Comparison of ENCODE assay signal across 21 cellular contexts in genomic region chr3:32977842-32978241, GRCh38. TPM values are rescaled to one million over a fixed set of nuclear protein-coding genes. Genes with fewer than 3 reads are reported as not detected.
A peak's percentile ranks its signal among the peaks of the same experiment; 100 is the strongest.
DNase-seq lines count a peak whose midpoint lies in the region; ATAC-seq, FAIRE-seq and TF ChIP-seq lines count a peak whose summit lies in the region.
"Had no signal": no experiment of that assay in that cellular context is flagged by ENCODE, and none has a peak within 500 bp of the region (broad histone marks: within the 10 kb centered on the region; RNA-seq: fewer than 3 reads in every experiment).

No MANE protein-coding gene starts in this region.

- peaks cover 17% of the 10 kb centered on the region for H3K36me3 Mint-ChIP-seq in stimulated activated effector memory CD8-positive, alpha-beta T cell treated with anti-CD3 and anti-CD28 coated beads, Interleukin-12 subunit alpha, Interleukin-12 subunit beta, amount 100 ng/mL, for 72 hours
- H3K36me3 Mint-ChIP-seq: CD4-positive, alpha-beta memory T cell had no signal

- H3K27me3 ChIP-seq in DND-41 (ENCODE audit: insufficient read depth, low read length, poor library complexity) (no peaks in the 10 kb centered on the region), K562 (ENCODE audit: control insufficient read depth in 2 of 2, insufficient read depth in 2 of 2, low read length in 2 of 2) (no peaks in the 10 kb centered on the region), upper lobe of left lung (no peaks in the 10 kb centered on the region)
- H3K27me3 ChIP-seq: BE2C had no signal

- in situ Hi-C loops in K562 (cut with MboI), result no loop called here

- FAIRE-seq in K562 (lab: Jason Lieb, UNC), result no peak
- FAIRE-seq: A204.1, G401.6, H1 had no signal

- TF ChIP-seq POLR2A in K562 (conservative IDR thresholded peaks at IDR 0.05) (no peak), upper lobe of left lung (IDR thresholded peaks at IDR 0.05) (no peak)

- POLR2A ChIA-PET in K562 (lab: Yijun Ruan, JAX) (interaction anchor here (0.7 kb wide), 1 partner anchor 129 kb away, joined by 3 read pairs; no protein-coding TSS in a partner anchor), OCI-LY7 (lab: Charles Lee) (no interaction called here)

- H3K4me1 ChIP-seq in DND-41 (ENCODE audit: insufficient read depth, low read length) (0 out of 2 replicates have a peak, but pooled peaks cover 5% of the 10 kb centered on the region), K562 (replicated peaks in 1 of 2; ENCODE audit: control insufficient read depth in 2 of 2, insufficient read depth in 2 of 2, low read length in 2 of 2) (peaks cover 5 to 15% of the 10 kb centered on the region in 2 experiments; a peak in 4 of 5 replicates), mesodermal cell (ENCODE audit: control insufficient read depth, insufficient read depth, low read length, poor library complexity, severe bottlenecking) (no peaks in the 10 kb centered on the region), upper lobe of left lung (no peaks in the 10 kb centered on the region), OCI-LY7 (ENCODE audit: insufficient read depth, low read length, poor library complexity, severe bottlenecking) (peaks cover 12% of the 10 kb centered on the region)
- H3K4me1 ChIP-seq: BE2C had no signal

- peak overlapping the region; percentile 52 for H2AFZ ChIP-seq in DND-41 (ENCODE audit: low read depth, low read length)
- H2AFZ ChIP-seq in K562 (ENCODE audit: low read depth, low read length), result peak overlapping the region; percentile 64
- H2AFZ ChIP-seq in OCI-LY7 (ENCODE audit: low read length), result no peak overlapping the region

- no peaks in the 10 kb centered on the region for H3K9me3 Mint-ChIP-seq in stimulated activated effector memory CD8-positive, alpha-beta T cell treated with anti-CD3 and anti-CD28 coated beads, Interleukin-12 subunit alpha, Interleukin-12 subunit beta, amount 100 ng/mL, for 72 hours
- H3K9me3 Mint-ChIP-seq: CD4-positive, alpha-beta memory T cell; H9 had no signal

- DNase-seq in DND-41 (no peak), K562 (ENCODE audit: extremely low read depth in 1 of 4, low spot score in 3 of 4) (no peak), upper lobe of left lung (no peak), OCI-LY7 (ENCODE audit: low spot score) (no peak)
- no peak for DNase-seq in stimulated activated effector memory CD8-positive, alpha-beta T cell treated with anti-CD3 and anti-CD28 coated beads, Interleukin-12 subunit alpha, Interleukin-12 subunit beta, amount 100 ng/mL, for 72 hours (ENCODE audit: low spot score in 2 of 2)
- DNase-seq in stimulated activated naive CD4-positive, alpha-beta T cell treated with Interleukin-2 at 50 U/mL for 16 hours (lab: John Stamatoyannopoulos, UW), result no peak
- DNase-seq: ACHN; BE2C; C1 segment of cervical spinal cord; CD4-positive, alpha-beta memory T cell; COR-L47; DMS 273 treated with DMSO at 0.1 percent for 48 hours; DMS53; H9 had no signal

- no peak overlapping the region for H3K4me3 Mint-ChIP-seq in stimulated activated effector memory CD8-positive, alpha-beta T cell treated with anti-CD3 and anti-CD28 coated beads, Interleukin-12 subunit alpha, Interleukin-12 subunit beta, amount 100 ng/mL, for 72 hours
- H3K4me3 Mint-ChIP-seq: H9 had no signal

- peak overlapping the region; percentile 1 for H3K27ac Mint-ChIP-seq in stimulated activated effector memory CD8-positive, alpha-beta T cell treated with anti-CD3 and anti-CD28 coated beads, Interleukin-12 subunit alpha, Interleukin-12 subunit beta, amount 100 ng/mL, for 72 hours
- H3K27ac Mint-ChIP-seq: H9 had no signal

- H3K79me2 ChIP-seq in DND-41 (ENCODE audit: insufficient read depth, low read length), result no peaks in the 10 kb centered on the region
- no peaks in the 10 kb centered on the region for H3K79me2 ChIP-seq in K562 (ENCODE audit: control insufficient read depth, insufficient read depth, low read length)
- no peaks in the 10 kb centered on the region for H3K79me2 ChIP-seq in OCI-LY7 (ENCODE audit: insufficient read depth, low read depth, low read length)

- no peak overlapping the region for H3K9ac ChIP-seq in DND-41 (ENCODE audit: low read depth, low read length)
- no peak overlapping the region for H3K9ac ChIP-seq in K562 (ENCODE audit: insufficient read depth in 1 of 2, low read depth in 2 of 2, low read length in 2 of 2)
- H3K9ac ChIP-seq: KMS-11 had no signal

- no peak overlapping the region for H3K27ac ChIP-seq in DND-41 (ENCODE audit: low read length)
- H3K27ac ChIP-seq in K562 (ENCODE audit: extremely low read depth, low read depth, low read length), result no peak overlapping the region
- H3K27ac ChIP-seq in mesodermal cell (ENCODE audit: low read depth, low read length, severe bottlenecking), result peak overlapping the region; percentile 23
- no peak overlapping the region for H3K27ac ChIP-seq in upper lobe of left lung
- H3K27ac ChIP-seq in OCI-LY7 (ENCODE audit: low read depth, low read length, poor library complexity, severe bottlenecking), result no peak overlapping the region
- H3K27ac ChIP-seq: KMS-11 had no signal

- H3K4me3 ChIP-seq in DND-41 (ENCODE audit: low read depth in 1 of 2, low read length in 2 of 2), result no peak overlapping the region
- H3K4me3 ChIP-seq in K562, result no peak overlapping the region
- no peak overlapping the region for H3K4me3 ChIP-seq in mesodermal cell (ENCODE audit: extremely low read depth, insufficient read depth, low read length, poor library complexity, severe bottlenecking)
- H3K4me3 ChIP-seq in upper lobe of left lung, result no peak overlapping the region
- no peak overlapping the region for H3K4me3 ChIP-seq in OCI-LY7 (ENCODE audit: low read depth, low read length, poor library complexity, severe bottlenecking)

- H3K4me2 ChIP-seq in DND-41 (ENCODE audit: insufficient read depth, low read length) (no peak overlapping the region), K562 (ENCODE audit: insufficient read depth, low read length) (no peak overlapping the region), OCI-LY7 (ENCODE audit: low read length) (no peak overlapping the region)
- H3K4me2 ChIP-seq: KMS-11 had no signal

- no peaks in the 10 kb centered on the region for H3K36me3 ChIP-seq in DND-41 (ENCODE audit: insufficient read depth, low read length)
- H3K36me3 ChIP-seq in K562 (ENCODE audit: control insufficient read depth, insufficient read depth, low read length), result no peaks in the 10 kb centered on the region
- H3K36me3 ChIP-seq in mesodermal cell (ENCODE audit: control insufficient read depth, insufficient read depth, low read length), result no peaks in the 10 kb centered on the region
- no peaks in the 10 kb centered on the region for H3K36me3 ChIP-seq in upper lobe of left lung
- H3K36me3 ChIP-seq in OCI-LY7 (ENCODE audit: insufficient read depth, low read length), result no peaks in the 10 kb centered on the region
- H3K36me3 ChIP-seq: BE2C had no signal

- no peak for TF ChIP-seq EP300 in K562 (IDR thresholded peaks at IDR 0.05; ENCODE audit: low read length)
- TF ChIP-seq EP300 in upper lobe of left lung (IDR thresholded peaks at IDR 0.05), result no peak

- no peaks in the 10 kb centered on the region for H3K9me1 ChIP-seq in K562 (ENCODE audit: control insufficient read depth, insufficient read depth, low read length)

- H4K20me1 ChIP-seq in DND-41 (ENCODE audit: insufficient read depth, low read length) (no peaks in the 10 kb centered on the region), K562 (replicated peaks; ENCODE audit: control insufficient read depth, insufficient read depth, low read length) (no peaks in the 10 kb centered on the region), OCI-LY7 (ENCODE audit: insufficient read depth, low read length) (no peaks in the 10 kb centered on the region)

- TF ChIP-seq RAD21 in K562 (CRISPR knock-in tag; conservative IDR thresholded peaks at IDR 0.05 in 1 of 2, IDR thresholded peaks at IDR 0.05 in 1 of 2), result no peak

- ATAC-seq in DND-41 (ENCODE audit: insufficient read depth, low read depth), result no peak
- ATAC-seq in K562, result no peak
- no peak for ATAC-seq in stimulated activated effector memory CD8-positive, alpha-beta T cell treated with anti-CD3 and anti-CD28 coated beads, Interleukin-12 subunit alpha, Interleukin-12 subunit beta, amount 100 ng/mL, for 72 hours
- ATAC-seq in upper lobe of left lung (ENCODE audit: low FRiP score in 2 of 2), result no peak
- ATAC-seq in GM21619 (IDR thresholded peaks at IDR 0.05; ENCODE audit: unreplicated experiment), result no peak

- 62% methylated on average over 10 of the region's 10 CpGs for WGBS in K562 (ENCODE audit: insufficient coverage, low coverage, missing lambda C conversion rate)
- WGBS in mesodermal cell (ENCODE audit: insufficient coverage in 2 of 2), 2 experiments, result 48 to 61% methylated on average over 5 to 8 of the region's 10 CpGs
- WGBS in upper lobe of left lung, 2 donors, result 65 to 74% methylated on average over 10 of the region's 10 CpGs

- BruUV-seq in K562 (replicated peaks; lab: Mats Ljungman, UMichigan), result no TSS peak
- no TSS peak for BruUV-seq in OCI-LY7 (replicated peaks; lab: Mats Ljungman, UMichigan)

- no peaks in the 10 kb centered on the region for H3K9me2 ChIP-seq in OCI-LY7 (ENCODE audit: insufficient read depth, low read length)

- intact Hi-C loops in K562 (cut with micrococcal nuclease), result no loop called here
- intact Hi-C loops in OCI-LY7 (cut with micrococcal nuclease; ENCODE audit: unreplicated experiment), result no loop called here

- H3K4me1 Mint-ChIP-seq in stimulated activated effector memory CD8-positive, alpha-beta T cell treated with anti-CD3 and anti-CD28 coated beads, Interleukin-12 subunit alpha, Interleukin-12 subunit beta, amount 100 ng/mL, for 72 hours, result peaks cover 41% of the 10 kb centered on the region

- H3K9me3 ChIP-seq in DND-41 (ENCODE audit: insufficient read depth, low read length, severe bottlenecking) (no peaks in the 10 kb centered on the region), K562 (replicated peaks; ENCODE audit: control insufficient read depth, insufficient read depth, low read depth, low read length) (no peaks in the 10 kb centered on the region), mesodermal cell (ENCODE audit: control insufficient read depth, low read length) (no peaks in the 10 kb centered on the region), upper lobe of left lung (no peaks in the 10 kb centered on the region), OCI-LY7 (ENCODE audit: low read length) (no peaks in the 10 kb centered on the region)
- H3K9me3 ChIP-seq: BE2C had no signal

- TF ChIP-seq CTCF in DND-41 (IDR thresholded peaks at IDR 0.05; ENCODE audit: borderline replicate concordance, extremely low read depth, low read length, poor library complexity, severe bottlenecking), result no peak
- TF ChIP-seq CTCF in K562 (IDR thresholded peaks at IDR 0.05 in 2 of 3, conservative IDR thresholded peaks at IDR 0.05 in 1 of 3; ENCODE audit: insufficient read depth in 2 of 3, low read depth in 1 of 3, low read length in 3 of 3), result no peak
- no peak for TF ChIP-seq CTCF in upper lobe of left lung (IDR thresholded peaks at IDR 0.05)
- no peak for TF ChIP-seq CTCF in OCI-LY7 (conservative IDR thresholded peaks at IDR 0.05; ENCODE audit: low read length)

- CTCF ChIA-PET in K562 (lab: Yijun Ruan, JAX; ENCODE audit: low intra/inter-chr PET ratio) (no interaction called here), OCI-LY7 (lab: Charles Lee; ENCODE audit: unreplicated experiment) (no interaction called here)

RNA-seq across cellular contexts. Expression of gene CCR4, which starts 26.4 kb away (rescaled TPM):
- total RNA-seq in K562 (2011; cell fraction: chromatin; rRNA removed; ENCODE audit: low replicate concordance), result 0.65 and 1.2 TPM in 2 replicates
- 0.83 and 0.92 TPM in 2 replicates for total RNA-seq in K562 (2011; cell fraction: nucleolus; rRNA removed)
- total RNA-seq in K562 (2011; cell fraction: nucleoplasm; rRNA removed), result 0.88 and 1.1 TPM in 2 replicates
- total RNA-seq in K562 (2014; rRNA removed) (0.20 and 0.45 TPM in 2 replicates), K562 (2014; rRNA removed; fragmentation: Illumina TruSeq; extraction: Trizol) (0.22 and 0.45 TPM in 2 replicates), K562 (2015; rRNA removed; fragmentation: Illumina TruSeq; extraction: Trizol) (0.04 TPM in 1 of 2 replicates, not detected in the other), K562 (2021) (0.47 and 0.49 TPM in 2 replicates), upper lobe of left lung (1 to 10 TPM in 4 of 6 donors, not detected in 2; 1.0 to 1.8 (median 1.1) TPM), OCI-LY7 (2022) (not detected in 2 replicates)
- polyA plus RNA-seq in K562 (2011; rRNA removed) (0.27 and 0.47 TPM in 2 replicates), K562 (2014; fragmentation: Illumina TruSeq; extraction: Trizol) (0.28 and 0.33 TPM in 2 replicates), K562 (2014; fragmentation: Nextera tagmentation; extraction: Ambion mirVana) (under 1 TPM in 1 of 2 experiments, not detected in 1; 0.04 TPM), K562 (2014; rRNA removed) (0.19 and 0.20 TPM in 2 replicates)
- 0.25 and 0.36 TPM in 2 replicates for polyA plus RNA-seq in K562 (2011; cell fraction: cytosol; rRNA removed)
- 0.17 and 0.21 TPM in 2 replicates for polyA plus RNA-seq in K562 (2011; cell fraction: nucleus; rRNA removed)
- polyA plus RNA-seq in K562 (2012), result 0.07 TPM in 2 replicates
- polyA minus RNA-seq in K562 (2011; rRNA and poly(A)+ RNA removed), result 0.39 and 0.77 TPM in 2 replicates
- 0.38 and 0.64 TPM in 2 replicates for polyA minus RNA-seq in K562 (2011; cell fraction: cytosol; rRNA and poly(A)+ RNA removed)
- polyA minus RNA-seq in K562 (2011; cell fraction: nucleus; rRNA and poly(A)+ RNA removed), result 0.22 and 0.27 TPM in 2 replicates
- not detected for polyA plus RNA-seq in mesodermal cell (2013, experiment 1 of 2)
- not detected for polyA plus RNA-seq in mesodermal cell (2013, experiment 2 of 2)
- total RNA-seq in OCI-LY7 (2014; rRNA removed; shearing (Covaris generic)), result not detected in 2 replicates
- total RNA-seq: HT-29 had no signal
